ENCODE assay signal across 25 cellular contexts in genomic region chr20:8074931-8075330, GRCh38.
"Had no signal": no experiment of that assay in that cellular context is flagged by ENCODE, and none has a peak within 500 bp of the region (broad histone marks: within the 10 kb centered on the region; RNA-seq: fewer than 3 reads in every experiment).

No MANE protein-coding gene starts in this region.

- H3K9me3 Mint-ChIP-seq: activated CD4-positive, alpha-beta T cell treated with anti-CD3 and anti-CD28 coated beads, Interleukin-2, amount 10 ng/mL, durations not matched to agents 7 days and 5 days; activated CD8-positive, alpha-beta T cell treated with anti-CD3 and anti-CD28 coated beads for 36 hours; activated naive CD8-positive, alpha-beta T cell treated with anti-CD3 and anti-CD28 coated beads, Interleukin-2, amount 50 U/mL, for 24 hours; memory B cell; nephron; T-cell; T-helper 2 cell treated with Interferon-gamma antibody and Interleukin-4, amounts not matched to agents 5 μg/mL and 100 μg/mL, for 36 hours had no signal

- H3K4me3 Mint-ChIP-seq: activated CD4-positive, alpha-beta T cell treated with anti-CD3 and anti-CD28 coated beads, Interleukin-2, amount 10 ng/mL, durations not matched to agents 7 days and 5 days; activated CD8-positive, alpha-beta memory T cell treated with anti-CD3 and anti-CD28 coated beads, Interleukin-2, amount 10 ng/mL, durations not matched to agents 7 days and 5 days; activated CD8-positive, alpha-beta T cell treated with anti-CD3 and anti-CD28 coated beads for 36 hours; activated naive CD8-positive, alpha-beta T cell treated with anti-CD3 and anti-CD28 coated beads, Interleukin-2, amount 50 U/mL, for 24 hours; memory B cell; nephron; T-cell; T-helper 2 cell treated with Interferon-gamma antibody and Interleukin-4, amounts not matched to agents 5 μg/mL and 100 μg/mL, for 36 hours had no signal

- H3K27me3 ChIP-seq: heart left ventricle, neutrophil, ovary, right atrium auricular region, tibial artery had no signal

- H3K27ac ChIP-seq: neutrophil, ovary, psoas muscle, right atrium auricular region, tibial artery, WERI-Rb-1 had no signal

- H3K27ac Mint-ChIP-seq: activated CD4-positive, alpha-beta T cell treated with anti-CD3 and anti-CD28 coated beads, Interleukin-2, amount 10 ng/mL, durations not matched to agents 7 days and 5 days; activated CD8-positive, alpha-beta memory T cell treated with anti-CD3 and anti-CD28 coated beads, Interleukin-2, amount 10 ng/mL, durations not matched to agents 7 days and 5 days; activated CD8-positive, alpha-beta T cell treated with anti-CD3 and anti-CD28 coated beads for 36 hours; activated naive CD8-positive, alpha-beta T cell treated with anti-CD3 and anti-CD28 coated beads, Interleukin-2, amount 50 U/mL, for 24 hours; memory B cell; nephron; T-cell; T-helper 2 cell treated with Interferon-gamma antibody and Interleukin-4, amounts not matched to agents 5 μg/mL and 100 μg/mL, for 36 hours had no signal

- H3K4me1 ChIP-seq: psoas muscle, tibial artery had no signal

- H3K36me3 Mint-ChIP-seq: activated CD8-positive, alpha-beta memory T cell treated with anti-CD3 and anti-CD28 coated beads, Interleukin-2, amount 10 ng/mL, durations not matched to agents 7 days and 5 days; memory B cell; T-cell had no signal

- H3K4me3 ChIP-seq: heart left ventricle, ovary, psoas muscle, right atrium auricular region, tibial artery had no signal

- H3K9me3 ChIP-seq: heart left ventricle, neutrophil, ovary, psoas muscle, right atrium auricular region, tibial artery had no signal

- DNase-seq: activated CD4-positive, alpha-beta T cell treated with anti-CD3 and anti-CD28 coated beads, Interleukin-2, amount 10 ng/mL, durations not matched to agents 7 days and 5 days; activated CD4-positive, CD25-positive, alpha-beta regulatory T cell treated with anti-CD3 and anti-CD28 coated beads, Interleukin-2, amount 50 U/mL, for 72 hours; activated CD8-positive, alpha-beta memory T cell treated with anti-CD3 and anti-CD28 coated beads, Interleukin-2, amount 10 ng/mL, durations not matched to agents 7 days and 5 days; activated CD8-positive, alpha-beta T cell treated with anti-CD3 and anti-CD28 coated beads for 36 hours; activated gamma-delta T cell; activated naive CD4-positive, alpha-beta T cell treated with anti-CD3 and anti-CD28 coated beads, Interleukin-2, amount 50 U/mL, for 16 hours; activated naive CD8-positive, alpha-beta T cell treated with anti-CD3 and anti-CD28 coated beads, Interleukin-2, amount 50 U/mL, for 24 hours; activated T-cell treated with anti-CD3 and anti-CD28 coated beads for 4 hours; anterior cingulate cortex; cerebellar nuclear complex; heart left ventricle; islet precursor cell; left cardiac atrium; ovary; psoas muscle; stimulated activated CD4-positive, alpha-beta T cell treated with anti-CD3 and anti-CD28 coated beads, Interleukin-4, amount 100 ng/mL, for 4 hours; stimulated activated naive CD8-positive, alpha-beta T cell treated with anti-CD3 and anti-CD28 coated beads, Interleukin-15, Interleukin-2, amounts not matched to agents 100 U/mL and 50 U/mL, for 24 hours; T-cell; tibial artery; WERI-Rb-1 had no signal

- H3K4me1 Mint-ChIP-seq: memory B cell had no signal

- H3K36me3 ChIP-seq: heart left ventricle, neutrophil, ovary, right atrium auricular region, tibial artery, WERI-Rb-1 had no signal

- H3K27me3 Mint-ChIP-seq: activated CD4-positive, alpha-beta T cell treated with anti-CD3 and anti-CD28 coated beads, Interleukin-2, amount 10 ng/mL, durations not matched to agents 7 days and 5 days; activated CD8-positive, alpha-beta memory T cell treated with anti-CD3 and anti-CD28 coated beads, Interleukin-2, amount 10 ng/mL, durations not matched to agents 7 days and 5 days; activated CD8-positive, alpha-beta T cell treated with anti-CD3 and anti-CD28 coated beads for 36 hours; activated naive CD8-positive, alpha-beta T cell treated with anti-CD3 and anti-CD28 coated beads, Interleukin-2, amount 50 U/mL, for 24 hours; memory B cell; T-cell had no signal

- ATAC-seq: activated CD8-positive, alpha-beta memory T cell treated with anti-CD3 and anti-CD28 coated beads, Interleukin-2, amount 10 ng/mL, durations not matched to agents 7 days and 5 days; activated CD8-positive, alpha-beta T cell treated with anti-CD3 and anti-CD28 coated beads for 36 hours; activated naive CD8-positive, alpha-beta T cell treated with anti-CD3 and anti-CD28 coated beads, Interleukin-2, amount 50 U/mL, for 24 hours; left cardiac atrium; psoas muscle; stimulated activated naive CD8-positive, alpha-beta T cell treated with anti-CD3 and anti-CD28 coated beads, Interleukin-15, Interleukin-2, amounts not matched to agents 100 U/mL and 50 U/mL, for 24 hours; T-cell had no signal
